In genomic region chr1:26961826-26962225, GRCh38 we compare ENCODE assay signal across 1 cellular context.
TF ChIP-seq lines count a peak whose summit lies in the region.

No MANE protein-coding gene starts in this region.

TF ChIP-seq in H1, 55 proteins besides CTCF, POLR2A, EP300 and RAD21:
- TF ChIP-seq RFX5 (IDR thresholded peaks at IDR 0.05; ENCODE audit: borderline replicate concordance, low read depth, low read length) (no peak), SAP30 (IDR thresholded peaks at IDR 0.05; ENCODE audit: insufficient read depth, insufficient replicate concordance, low read length) (no peak), PHF8 (conservative IDR thresholded peaks at IDR 0.05; ENCODE audit: low read depth, low read length) (no peak), RNF2 (IDR thresholded peaks at IDR 0.05; ENCODE audit: borderline replicate concordance, low read depth, low read length, missing control alignments, poor library complexity, severe bottlenecking) (no peak), RBBP5 (IDR thresholded peaks at IDR 0.05; ENCODE audit: borderline replicate concordance, low read depth, low read length) (no peak), CHD2 (IDR thresholded peaks at IDR 0.05; ENCODE audit: low read length) (no peak), KDM5A (IDR thresholded peaks at IDR 0.05; ENCODE audit: low read length) (no peak), BCL11A (IDR thresholded peaks at IDR 0.05; ENCODE audit: low read depth in 2 of 2, low read length in 2 of 2) (no peak)
